Comparison of ENCODE assay signal across 8 cellular contexts in the genomic region with DNA sequence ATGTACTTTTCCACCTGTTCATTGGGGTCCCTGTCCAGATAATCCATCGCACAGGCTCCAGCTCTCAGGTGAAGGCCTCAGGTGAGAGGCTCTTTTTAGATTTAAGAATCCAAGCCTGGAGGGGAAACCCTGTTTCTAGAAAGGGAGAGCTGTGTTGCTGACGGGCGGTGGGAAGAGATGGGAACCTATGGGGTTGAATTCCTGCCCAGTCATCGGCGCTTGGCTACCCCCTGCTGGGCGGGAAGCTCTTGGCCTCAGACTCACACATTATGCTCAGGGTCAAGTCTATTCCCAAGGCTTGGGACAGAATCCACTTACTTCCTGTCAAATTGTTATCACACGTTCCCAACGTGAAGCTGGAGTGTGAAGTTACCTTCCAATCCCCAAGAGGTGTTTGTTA.
DNase-seq lines count a peak whose midpoint lies in the region; ATAC-seq and TF ChIP-seq lines count a peak whose summit lies in the region.

No MANE protein-coding gene starts in this region.

- H3K9me3 ChIP-seq in OCI-LY1 (ENCODE audit: low read length) (no peaks in the 10 kb centered on the region), fibroblast of lung (ENCODE audit: control insufficient read depth, insufficient read depth, low read depth, low read length) (no peaks in the 10 kb centered on the region)

- no peaks in the 10 kb centered on the region for H3K4me1 ChIP-seq in OCI-LY1 (ENCODE audit: insufficient read depth, low read length, severe bottlenecking)
- peaks cover 6% of the 10 kb centered on the region for H3K4me1 ChIP-seq in fibroblast of lung (ENCODE audit: control insufficient read depth, extremely low read depth, insufficient read depth, low read length)

- TF ChIP-seq CTCF in OCI-LY1 (IDR thresholded peaks at IDR 0.05; ENCODE audit: low read length) (peak; percentile 40; the same call in 1 of the 2 replicates), fibroblast of lung (conservative IDR thresholded peaks at IDR 0.05 in 1 of 2, IDR thresholded peaks at IDR 0.05 in 1 of 2; ENCODE audit: low read depth in 1 of 2, low read length in 2 of 2) (peak; percentile 67 to 87)

- H3K79me2 ChIP-seq in OCI-LY1 (ENCODE audit: insufficient read depth, low read length) (no peaks in the 10 kb centered on the region), fibroblast of lung (ENCODE audit: control insufficient read depth, insufficient read depth, low read length) (no peaks in the 10 kb centered on the region)

- H3F3A ChIP-seq in OCI-LY1 (ENCODE audit: insufficient read depth, low read length), result no peaks in the 10 kb centered on the region

- H3K4me3 ChIP-seq in H7 (ENCODE audit: insufficient read depth, low read depth, low read length) (no peak overlapping the region), OCI-LY1 (ENCODE audit: low read depth, low read length, poor library complexity, severe bottlenecking) (no peak overlapping the region), fibroblast of lung (replicated peaks in 1 of 4; ENCODE audit: control extremely low read depth in 1 of 4, insufficient read depth in 1 of 4, low read depth in 3 of 4, low read length in 4 of 4) (no peak overlapping the region)

- H3K27me3 ChIP-seq in H7 (ENCODE audit: control insufficient read depth, insufficient read depth, low read length) (no peaks in the 10 kb centered on the region), OCI-LY1 (ENCODE audit: insufficient read depth, low read length) (no peaks in the 10 kb centered on the region; the same call in 1 of the 2 replicates), fibroblast of lung (ENCODE audit: control insufficient read depth, insufficient read depth, low read length) (no peaks in the 10 kb centered on the region)

- H3K36me3 ChIP-seq in H7 (replicated peaks; ENCODE audit: control insufficient read depth, insufficient read depth, low read length), result no peaks in the 10 kb centered on the region
- H3K36me3 ChIP-seq in OCI-LY1 (ENCODE audit: insufficient read depth, low read length), result no peaks in the 10 kb centered on the region
- no peaks in the 10 kb centered on the region for H3K36me3 ChIP-seq in fibroblast of lung (ENCODE audit: control insufficient read depth, insufficient read depth, low read length)

- no peak for ATAC-seq in GM18517 (IDR thresholded peaks at IDR 0.05; ENCODE audit: unreplicated experiment)
- no peak for ATAC-seq in HG03460 (IDR thresholded peaks at IDR 0.05; ENCODE audit: unreplicated experiment)
- no peak for ATAC-seq in GM21381 (IDR thresholded peaks at IDR 0.05; ENCODE audit: unreplicated experiment)

- DNase-seq in H7 (peak; percentile 31), fibroblast of lung (ENCODE audit: low read depth in 2 of 2) (peak; percentile 56 to 89), renal cortical epithelial cell (ENCODE audit: low read depth) (peak; percentile 52), mesenteric fat pad (ENCODE audit: low spot score) (no peak)

- H3K9ac ChIP-seq in OCI-LY1 (ENCODE audit: low read length) (no peak overlapping the region), fibroblast of lung (ENCODE audit: insufficient read depth, low read length) (no peak overlapping the region)

- H3K4me2 ChIP-seq in OCI-LY1 (ENCODE audit: low read length), result no peak overlapping the region
- H3K4me2 ChIP-seq in fibroblast of lung (ENCODE audit: extremely low read depth, insufficient read depth, low read length), result no peak overlapping the region

- H2AFZ ChIP-seq in OCI-LY1 (ENCODE audit: low read length), result no peak overlapping the region
- no peak overlapping the region for H2AFZ ChIP-seq in fibroblast of lung (ENCODE audit: low read length)

- H3K27ac ChIP-seq in OCI-LY1 (ENCODE audit: low read depth, low read length, poor library complexity, severe bottlenecking), result no peak overlapping the region
- H3K27ac ChIP-seq in fibroblast of lung (ENCODE audit: insufficient read depth, low read length), result no peak overlapping the region

- no peaks in the 10 kb centered on the region for H4K20me1 ChIP-seq in OCI-LY1 (ENCODE audit: insufficient read depth, low read length)
- no peaks in the 10 kb centered on the region for H4K20me1 ChIP-seq in fibroblast of lung (ENCODE audit: control insufficient read depth, extremely low read depth, insufficient read depth, low read length)

- H3K9me2 ChIP-seq in OCI-LY1 (ENCODE audit: low read depth, low read length), result no peaks in the 10 kb centered on the region
